ENCODE assay signal across 8 cellular contexts in the genomic region with DNA sequence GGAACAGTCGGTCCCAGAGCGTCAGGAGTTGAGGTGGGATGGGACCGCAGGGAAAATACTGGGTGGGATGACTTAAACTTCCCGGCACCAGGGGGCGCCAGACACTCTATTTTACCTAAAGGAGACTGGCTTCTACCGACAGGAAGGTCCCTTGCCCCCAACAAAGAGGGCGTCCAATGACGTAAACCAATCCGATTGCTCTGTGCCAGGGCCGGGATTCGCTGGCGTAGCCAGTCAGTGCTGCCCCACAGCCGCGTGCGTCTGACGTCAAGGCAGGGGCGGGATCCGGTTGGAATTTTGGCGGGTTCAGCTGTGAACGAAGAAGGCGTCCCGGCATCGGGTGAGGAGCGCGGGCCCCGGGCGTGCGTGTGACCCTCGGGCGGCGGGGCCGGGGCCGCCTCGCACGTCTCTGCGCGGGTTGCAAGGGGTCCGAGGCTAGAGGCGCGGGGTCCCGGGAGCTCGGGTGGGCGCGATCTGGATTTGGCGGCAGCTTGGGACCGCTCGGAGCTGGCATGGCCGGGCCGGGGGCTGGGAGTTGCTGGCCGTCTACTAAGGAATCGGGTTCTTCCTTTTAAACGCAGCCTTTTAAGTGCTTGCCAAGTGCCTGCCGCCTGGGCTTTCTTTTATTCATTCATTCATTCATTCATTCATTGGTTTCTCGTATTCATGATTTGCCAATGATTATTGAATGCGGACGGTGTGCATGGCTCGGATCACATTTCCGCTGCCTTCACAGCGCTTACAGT. TPM values are rescaled to one million over a fixed set of nuclear protein-coding genes. Genes with fewer than 3 reads are reported as not detected.
A peak's percentile ranks its signal among the peaks of the same experiment; 100 is the strongest.
DNase-seq lines count a peak whose midpoint lies in the region; ATAC-seq, FAIRE-seq and TF ChIP-seq lines count a peak whose summit lies in the region.

Gene MCM10 (plus strand): TSS at position 292 of the 746 bp plus-strand sequence. CDS start 2,645 bp downstream, outside the sequence.

- peak; percentile 100 for ATAC-seq in GM19035 (IDR thresholded peaks at IDR 0.05; ENCODE audit: unreplicated experiment)
- peak; percentile 99 for ATAC-seq in HG03354 (IDR thresholded peaks at IDR 0.05; ENCODE audit: poor library complexity, severe bottlenecking, unreplicated experiment)

- no peaks in the 10 kb centered on the region for H4K20me1 ChIP-seq in keratinocyte (ENCODE audit: control insufficient read depth, extremely low read depth, insufficient read depth, low read length)

- peak within 1 kb of the TSS; percentile 79 for H3K4me2 ChIP-seq in keratinocyte (ENCODE audit: control insufficient read depth, extremely low read depth, insufficient read depth, low read depth, low read length)

- H3K4me1 ChIP-seq in keratinocyte (ENCODE audit: control insufficient read depth, extremely low read depth, insufficient read depth, low read length), result peaks cover 13% of the 10 kb centered on the region

- peak; percentile 82 to 88 (median 85) for TF ChIP-seq CTCF in keratinocyte (optimal IDR thresholded peaks at IDR 0.05 in 1 of 3, IDR thresholded peaks at IDR 0.05 in 1 of 3, conservative IDR thresholded peaks at IDR 0.05 in 1 of 3; ENCODE audit: extremely low read depth in 1 of 3, insufficient read depth in 2 of 3, low read length in 3 of 3)

- H3K27ac ChIP-seq in keratinocyte (ENCODE audit: control insufficient read depth, insufficient read depth, low read length), result peak within 1 kb of the TSS; percentile 63

- peaks cover 0 to 6% of the 10 kb centered on the region in 2 experiments for H3K36me3 ChIP-seq in keratinocyte (ENCODE audit: control insufficient read depth in 2 of 2, extremely low read depth in 1 of 2, insufficient read depth in 2 of 2, low read length in 2 of 2)

- H3K9me3 ChIP-seq in keratinocyte (ENCODE audit: control insufficient read depth, low read depth, low read length), result no peaks in the 10 kb centered on the region

- peak within 1 kb of the TSS; percentile 97 for H2AFZ ChIP-seq in keratinocyte (ENCODE audit: control insufficient read depth, low read length)

- H3K79me2 ChIP-seq in keratinocyte (ENCODE audit: control insufficient read depth, insufficient read depth, low read length), result peaks cover 22% of the 10 kb centered on the region

- peak; percentile 86 for FAIRE-seq in keratinocyte (lab: Jason Lieb, UNC)

- H3K9me1 ChIP-seq in keratinocyte (ENCODE audit: control insufficient read depth, extremely low read depth, insufficient read depth, low read length), result no peaks in the 10 kb centered on the region

- dilution Hi-C loops in keratinocyte (cut with MboI; ENCODE audit: extremely low pct_ligation_motif_present, low sequenced_read_pairs), result no loop called here

- peak within 1 kb of the TSS; percentile 75 for H3K9ac ChIP-seq in keratinocyte (ENCODE audit: control insufficient read depth, extremely low read depth, insufficient read depth, low read length)

- no peaks in the 10 kb centered on the region for H3K27me3 ChIP-seq in keratinocyte (ENCODE audit: control insufficient read depth, extremely low read depth, insufficient read depth, low read length)

- DNase-seq in AML-193 (lab: John Stamatoyannopoulos, UW) (peak; percentile 94 to 98), NCI-H446 (lab: John Stamatoyannopoulos, UW) (peak; percentile 96 to 99), cerebellar nuclear complex (lab: John Stamatoyannopoulos, UW) (peak; percentile 94 to 97), keratinocyte (ENCODE audit: low read depth, low spot score) (peak; percentile 96)
- DNase-seq in activated CD4-positive, CD25-positive, alpha-beta regulatory T cell treated with anti-CD3 and anti-CD28 coated beads, Interleukin-2, amount 50 U/mL, for 16 hours (ENCODE audit: low read depth, low spot score), result peak; percentile 97
- DNase-seq in stimulated activated CD4-positive, alpha-beta T cell treated with anti-CD3 and anti-CD28 coated beads, Interleukin-15, amount 100 ng/mL, for 24 hours, result peak; percentile 99

- H3K4me3 ChIP-seq in keratinocyte (ENCODE audit: control insufficient read depth in 2 of 3, extremely low read depth in 1 of 3, insufficient read depth in 2 of 3, low read depth in 1 of 3, low read length in 3 of 3), result peak within 1 kb of the TSS; percentile 60 to 88 (median 87)

RNA-seq across cellular contexts. Expression of gene MCM10, which starts in this region (rescaled TPM):
- polyA plus RNA-seq in keratinocyte, result 0.75 to 6.4 TPM (median 6.2 TPM) in 3 replicates
- polyA plus RNA-seq in keratinocyte (2011; ENCODE audit: low read depth), result 0.16 TPM
- 1.2 and 2.0 TPM in 2 replicates for polyA plus RNA-seq in keratinocyte (2011; cell fraction: cytosol; rRNA removed)
- 2.0 and 2.9 TPM in 2 replicates for polyA plus RNA-seq in keratinocyte (2011; cell fraction: nucleus; rRNA removed)
- polyA plus RNA-seq in keratinocyte (2012; ENCODE audit: low replicate concordance), result 0.76 and 6.7 TPM in 2 replicates
- 0.26 to 7.3 TPM (median 4.7 TPM) in 3 replicates for polyA minus RNA-seq in keratinocyte
- polyA minus RNA-seq in keratinocyte (2011; cell fraction: cytosol; rRNA and poly(A)+ RNA removed), result 5.8 TPM
- polyA minus RNA-seq in keratinocyte (2011; cell fraction: nucleus; rRNA and poly(A)+ RNA removed), result 2.5 and 3.4 TPM in 2 replicates

Comparison
In these comparisons a context has a peak if more than half of its experiments do, and no peak if none do; other contexts are left out.
1. Peak in every context shown above with its lines: DNase-seq, ATAC-seq, H3K4me3 ChIP-seq and H3K27ac ChIP-seq.